Comparison of ENCODE assay signal across 8 cellular contexts in the genomic region with DNA sequence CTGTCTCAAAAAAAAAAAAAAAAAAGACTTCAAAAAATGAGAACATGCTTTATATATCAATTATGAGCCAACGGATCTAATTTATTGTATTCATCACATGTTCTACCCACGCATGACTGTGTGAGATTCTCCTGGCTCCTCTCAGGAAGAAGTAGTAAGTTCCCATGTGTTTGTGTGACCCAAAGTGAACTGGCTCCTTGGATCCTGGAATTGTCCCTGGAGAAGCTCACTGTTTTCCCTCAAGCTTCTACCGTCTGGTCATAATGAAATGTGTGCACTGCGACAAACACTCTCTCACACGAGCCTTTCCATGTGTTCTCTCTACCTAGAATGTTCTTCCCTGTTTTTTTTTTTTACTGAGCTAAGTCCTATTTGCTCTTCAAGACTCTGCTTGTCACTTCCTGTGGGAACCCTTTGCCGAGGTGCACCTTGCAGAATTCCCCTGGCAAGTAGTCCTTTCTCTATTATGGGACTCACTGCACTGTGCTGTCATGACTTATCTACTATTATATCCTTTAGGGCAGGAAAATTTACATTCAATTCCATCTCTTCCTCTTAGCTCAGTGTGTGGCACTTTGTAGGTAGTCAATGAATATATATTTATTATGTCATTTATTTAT.
"Had no signal": no experiment of that assay in that cellular context is flagged by ENCODE, and none has a peak within 500 bp of the region (broad histone marks: within the 10 kb centered on the region; RNA-seq: fewer than 3 reads in every experiment).

No MANE protein-coding gene starts in this region.

- H3K4me1 ChIP-seq: HAP-1 had no signal

- H3K4me3 ChIP-seq: GM23248, HAP-1 had no signal

- H3K9me3 ChIP-seq: HAP-1 had no signal

- H3K27ac ChIP-seq: GM23248, HL-60 had no signal

- DNase-seq: GM23248, GOT3, H7, HFFc6 had no signal

- H3K36me3 ChIP-seq: HAP-1 had no signal

- ATAC-seq: HCT116, HepG2 had no signal
